9 cellular contexts compared by ENCODE assay signal in the genomic region with DNA sequence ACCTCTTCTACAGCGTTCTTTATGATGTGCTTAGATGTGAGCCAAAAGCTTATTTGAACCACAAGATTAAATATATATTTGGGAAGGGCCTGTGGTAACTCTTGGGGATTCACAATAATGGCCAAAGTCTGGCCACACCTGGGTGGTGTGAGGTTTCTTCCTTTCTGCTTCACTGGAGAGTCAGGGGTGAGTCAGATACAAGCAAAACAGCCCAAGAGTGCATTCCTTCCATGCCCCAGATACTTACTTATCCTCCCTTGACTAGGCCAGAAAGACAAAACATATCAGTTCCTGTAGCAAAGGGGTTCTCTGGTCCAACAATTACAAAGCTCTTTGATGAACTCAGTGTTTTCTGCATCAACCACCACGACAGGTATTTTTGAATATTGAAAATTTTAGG. TPM values are rescaled to one million over a fixed set of nuclear protein-coding genes. Genes with fewer than 3 reads are reported as not detected.
DNase-seq lines count a peak whose midpoint lies in the region; ATAC-seq and TF ChIP-seq lines count a peak whose summit lies in the region.
"Had no signal": no experiment of that assay in that cellular context is flagged by ENCODE, and none has a peak within 500 bp of the region (broad histone marks: within the 10 kb centered on the region; RNA-seq: fewer than 3 reads in every experiment).

No MANE protein-coding gene starts in this region.

- DNase-seq in BJ (ENCODE audit: low read depth) (peak; percentile 27), COLO668 (lab: John Stamatoyannopoulos, UW; ENCODE audit: unreplicated experiment) (no peak), CD14-positive monocyte (ENCODE audit: low spot score) (no peak), prostate gland (ENCODE audit: low spot score) (no peak)
- no peak for DNase-seq in stimulated activated CD4-positive, alpha-beta T cell treated with anti-CD3 and anti-CD28 coated beads, Interleukin-1b, Interleukin-23, amount 100 ng/mL, for 48 hours

- 90% methylated on average over 2 of the region's 2 CpGs for WGBS in prostate gland

- intact Hi-C loops in CD14-positive monocyte (cut with micrococcal nuclease) (no loop called here), prostate gland (cut with DNase I) (no loop called here)

- CTCF ChIA-PET in BJ (lab: Yijun Ruan, JAX) = interaction anchor here (0.9 to 2.0 kb wide), 4 partner anchors 14 to 97 kb away, joined by 3 to 6 read pairs (median 4); no protein-coding TSS in a partner anchor

- peaks cover 0 to 1% (median 0%) of the 10 kb centered on the region in 7 donors for H3K9me3 Mint-ChIP-seq in CD14-positive monocyte

- H3K36me3 Mint-ChIP-seq in CD14-positive monocyte = no peaks in the 10 kb centered on the region

- H3K27me3 Mint-ChIP-seq in CD14-positive monocyte (ENCODE audit: low read depth in 3 of 3) = peaks cover 0 to 1% (median 0%) of the 10 kb centered on the region in 3 donors

- H3K36me3 ChIP-seq in BJ (ENCODE audit: control insufficient read depth, insufficient read depth, low read length) = no peaks in the 10 kb centered on the region
- no peaks in the 10 kb centered on the region for H3K36me3 ChIP-seq in prostate gland

- no peak overlapping the region for H3K27ac Mint-ChIP-seq in CD14-positive monocyte

- no peak for TF ChIP-seq POLR2A in prostate gland (IDR thresholded peaks at IDR 0.05)

- no peak overlapping the region for H3K27ac ChIP-seq in prostate gland

- peak; percentile 63 for ATAC-seq in GM19463 (IDR thresholded peaks at IDR 0.05; ENCODE audit: unreplicated experiment)
- ATAC-seq in HG03565 (IDR thresholded peaks at IDR 0.05; ENCODE audit: unreplicated experiment) = peak; percentile 80
- peak; percentile 91 for ATAC-seq in esophagus mucosa

- no peaks in the 10 kb centered on the region for H3K27me3 ChIP-seq in BJ (ENCODE audit: control insufficient read depth, insufficient read depth, low read length)
- H3K27me3 ChIP-seq in prostate gland (replicated peaks; ENCODE audit: insufficient read depth) = no peaks in the 10 kb centered on the region

- H3K9me3 ChIP-seq in prostate gland = no peaks in the 10 kb centered on the region

- POLR2A ChIA-PET in BJ (lab: Charles Lee) = no interaction called here

- no peak overlapping the region for H3K4me3 ChIP-seq in BJ (ENCODE audit: low read depth, low read length)
- no peak overlapping the region for H3K4me3 ChIP-seq in prostate gland

- no peak overlapping the region for H3K4me3 Mint-ChIP-seq in CD14-positive monocyte

- H3K4me1 Mint-ChIP-seq in CD14-positive monocyte = no peaks in the 10 kb centered on the region

- no peaks in the 10 kb centered on the region for H3K4me1 ChIP-seq in prostate gland (replicated peaks)

- TF ChIP-seq CTCF in BJ (IDR thresholded peaks at IDR 0.05; ENCODE audit: insufficient read depth, low read depth, low read length) (no peak), CD14-positive monocyte (IDR thresholded peaks at IDR 0.05) (no peak), prostate gland (IDR thresholded peaks at IDR 0.05) (no peak)

RNA-seq across cellular contexts. Expression of gene ZBED2, which starts 0.9 kb away (rescaled TPM):
- polyA plus RNA-seq in BJ (2011; rRNA removed) = 0.07 TPM in 1 of 2 replicates, not detected in the other
- polyA minus RNA-seq in BJ (2011; rRNA and poly(A)+ RNA removed) = not detected in 2 replicates
- total RNA-seq in esophagus mucosa = 6.8 TPM
- not detected for polyA plus RNA-seq in CD14-positive monocyte
- under 1 TPM in 1 of 2 donors, not detected in 1; 0.68 TPM for total RNA-seq in prostate gland
- total RNA-seq: H1 had no signal
- polyA plus RNA-seq: H1 had no signal

RNA-seq across cellular contexts. Expression of gene CD96, which starts 52.2 kb away (rescaled TPM):
- polyA plus RNA-seq in BJ (2011; rRNA removed) (0.06 and 0.18 TPM in 2 replicates), CD14-positive monocyte (under 1 TPM; 0.33 to 0.97 TPM)
- not detected in 2 replicates for polyA minus RNA-seq in BJ (2011; rRNA and poly(A)+ RNA removed)
- total RNA-seq in esophagus mucosa (1.0 TPM), prostate gland (1 to 10 TPM in 1 of 2 donors, under 1 TPM in 1; 0.45 to 2.2 TPM)
- total RNA-seq: H1 had no signal
- polyA plus RNA-seq: H1 had no signal
